ENCODE assay signal across 2 cellular contexts in genomic region chr6:72643214-72643613, GRCh38.
TF ChIP-seq lines count a peak whose summit lies in the region.

No MANE protein-coding gene starts in this region.

TF ChIP-seq in GM12891, 5 proteins besides CTCF, POLR2A, EP300 and RAD21:
- TF ChIP-seq POU2F2 (IDR thresholded peaks at IDR 0.05; ENCODE audit: low read depth, low read length) (no peak), TAF1 (IDR thresholded peaks at IDR 0.05; ENCODE audit: low read depth, low read length) (no peak), PAX5 (IDR thresholded peaks at IDR 0.05; ENCODE audit: insufficient read depth, low read length, severe bottlenecking) (no peak), SPI1 (IDR thresholded peaks at IDR 0.05; ENCODE audit: low read depth, low read length) (no peak), POLR2AphosphoS5 (IDR thresholded peaks at IDR 0.05; ENCODE audit: low read depth, low read length) (no peak)

TF ChIP-seq in GM12878, 131 proteins besides CTCF, POLR2A, EP300 and RAD21:
- TF ChIP-seq SMC3 (IDR thresholded peaks at IDR 0.05; ENCODE audit: borderline replicate concordance, low read length) (peak; percentile 41; the same call in 1 of the 2 replicates), BRCA1 (IDR thresholded peaks at IDR 0.05; ENCODE audit: low read depth, low read length) (no peak)
